8 cellular contexts compared by ENCODE assay signal in genomic region chr16:12819126-12820117, GRCh38. TPM values are rescaled to one million over a fixed set of nuclear protein-coding genes. Genes with fewer than 3 reads are reported as not detected.
A peak's percentile ranks its signal among the peaks of the same experiment; 100 is the strongest.
DNase-seq lines count a peak whose midpoint lies in the region; ATAC-seq, FAIRE-seq and TF ChIP-seq lines count a peak whose summit lies in the region.

No MANE protein-coding gene starts in this region.

- POLR2A ChIA-PET in WTC11 (lab: Charles Lee) = no interaction called here

- no peaks in the 10 kb centered on the region for H3K4me1 Mint-ChIP-seq in WTC11

- H3K27ac Mint-ChIP-seq in WTC11 = no peak overlapping the region; the same call in 1 of the 2 replicates

- ATAC-seq in WTC11 = peak; percentile 86
- ATAC-seq in GM18907 (IDR thresholded peaks at IDR 0.05; ENCODE audit: unreplicated experiment) = no peak

- no peaks in the 10 kb centered on the region for H3K27me3 ChIP-seq in bronchial epithelial cell (ENCODE audit: control insufficient read depth, insufficient read depth, low read length)

- H3K36me3 Mint-ChIP-seq in WTC11 = no peaks in the 10 kb centered on the region

- no peaks in the 10 kb centered on the region; the same call in 1 of the 2 replicates for H3K27me3 Mint-ChIP-seq in WTC11 (ENCODE audit: low read depth)

- no peak for FAIRE-seq in bronchial epithelial cell (lab: Jason Lieb, UNC)

- H3K4me3 Mint-ChIP-seq in WTC11 = no peak overlapping the region

- no peak overlapping the region for H3K4me3 ChIP-seq in bronchial epithelial cell (ENCODE audit: low read depth, low read length)

- CTCF ChIA-PET in WTC11 (lab: Charles Lee) = interaction anchor here (1.0 to 1.2 kb wide), 3 partner anchors 10 to 322 kb away, joined by 3 to 4 read pairs (median 3); no protein-coding TSS in a partner anchor

- H3K36me3 ChIP-seq in bronchial epithelial cell (ENCODE audit: control insufficient read depth, insufficient read depth, low read length) = no peaks in the 10 kb centered on the region

- no peaks in the 10 kb centered on the region for H3K9me3 Mint-ChIP-seq in WTC11

- TF ChIP-seq CTCF in WTC11 (IDR thresholded peaks at IDR 0.05) = peak; percentile 87
- TF ChIP-seq CTCF in bronchial epithelial cell (IDR thresholded peaks at IDR 0.05; ENCODE audit: insufficient read depth, low read length, severe bottlenecking) = peak; percentile 41

- DNase-seq in GF-D8 (lab: John Stamatoyannopoulos, UW) (peak; percentile 3), NAMALWA (ENCODE audit: low spot score) (peak; percentile 84), WTC11 (ENCODE audit: low spot score) (peak; percentile 89), bronchial epithelial cell (ENCODE audit: low read depth) (no peak), kidney tubule cell (ENCODE audit: low spot score) (peak; percentile 59), amniotic stem cell (lab: John Stamatoyannopoulos, UW) (no peak)
- DNase-seq in stimulated activated CD4-positive, alpha-beta T cell treated with anti-CD3 and anti-CD28 coated beads, TNF-alpha, amount 100 ng/mL, for 24 hours (ENCODE audit: low read depth in 3 of 3) = peak; percentile 66 to 80 (median 70)

TF ChIP-seq in WTC11, 78 proteins besides CTCF, POLR2A, EP300 and RAD21:
- no peak for TF ChIP-seq ZNF138 (CRISPR knock-in tag; conservative IDR thresholded peaks at IDR 0.05)
- peak; percentile 100 for TF ChIP-seq HMGA2 (CRISPR knock-in tag; IDR thresholded peaks at IDR 0.05)
- no peak for TF ChIP-seq ZNF423 (CRISPR knock-in tag; IDR thresholded peaks at IDR 0.05)
- TF ChIP-seq ZNF121 (CRISPR knock-in tag; IDR thresholded peaks at IDR 0.05) = no peak

RNA-seq across cellular contexts. Expression of gene CPPED1, which starts 15.7 kb away (rescaled TPM):
- total RNA-seq in WTC11 (2021) = 7.7 to 9.2 TPM (median 8.8 TPM) in 3 replicates
- 5.8 and 8.8 TPM in 2 replicates for total RNA-seq in bronchial epithelial cell

Comparison
In these comparisons a context has a peak if more than half of its experiments do, and no peak if none do; other contexts are left out.
1. DNase-seq: peak in GF-D8 (single experiment), NAMALWA (single experiment), WTC11 (single experiment), kidney tubule cell (single experiment) and stimulated activated CD4-positive, alpha-beta T cell treated with anti-CD3 and anti-CD28 coated beads, TNF-alpha, amount 100 ng/mL, for 24 hours (3 of 3); none in bronchial epithelial cell (single experiment) and amniotic stem cell (single experiment).